14 cellular contexts compared by ENCODE assay signal in genomic region chr14:89542768-89543419, GRCh38.
DNase-seq lines count a peak whose midpoint lies in the region; ATAC-seq and TF ChIP-seq lines count a peak whose summit lies in the region.
"Had no signal": no experiment of that assay in that cellular context is flagged by ENCODE, and none has a peak within 500 bp of the region (broad histone marks: within the 10 kb centered on the region; RNA-seq: fewer than 3 reads in every experiment).

No MANE protein-coding gene starts in this region.

- 55% methylated on average over 5 of the region's 5 CpGs for WGBS in prostate gland

- no peak for TF ChIP-seq CTCF in prostate gland (IDR thresholded peaks at IDR 0.05)

- no peaks in the 10 kb centered on the region for H3K27me3 ChIP-seq in prostate gland (replicated peaks; ENCODE audit: insufficient read depth)
- H3K27me3 ChIP-seq: hepatocyte, upper lobe of right lung had no signal

- peaks cover 60% of the 10 kb centered on the region for H3K4me1 Mint-ChIP-seq in activated naive CD8-positive, alpha-beta T cell (ENCODE audit: low read depth)
- H3K4me1 Mint-ChIP-seq in activated naive CD8-positive, alpha-beta T cell treated with anti-CD3 and anti-CD28 coated beads, Interleukin-2, amount 50 U/mL, for 24 hours: peaks cover 42% of the 10 kb centered on the region
- peaks cover 38 to 55% of the 10 kb centered on the region in 2 donors for H3K4me1 Mint-ChIP-seq in effector memory CD8-positive, alpha-beta T cell (ENCODE audit: low read depth in 2 of 2)
- H3K4me1 Mint-ChIP-seq in naive thymus-derived CD8-positive, alpha-beta T cell: peaks cover 34 to 70% (median 62%) of the 10 kb centered on the region in 4 donors

- H3K36me3 ChIP-seq in prostate gland: no peaks in the 10 kb centered on the region
- H3K36me3 ChIP-seq: upper lobe of right lung had no signal

- H3K27me3 Mint-ChIP-seq in activated naive CD8-positive, alpha-beta T cell: no peaks in the 10 kb centered on the region
- H3K27me3 Mint-ChIP-seq in activated naive CD8-positive, alpha-beta T cell treated with anti-CD3 and anti-CD28 coated beads, Interleukin-2, amount 50 U/mL, for 24 hours: no peaks in the 10 kb centered on the region
- H3K27me3 Mint-ChIP-seq in effector memory CD8-positive, alpha-beta T cell: no peaks in the 10 kb centered on the region
- no peaks in the 10 kb centered on the region for H3K27me3 Mint-ChIP-seq in naive thymus-derived CD8-positive, alpha-beta T cell
- H3K27me3 Mint-ChIP-seq: activated T-cell treated with anti-CD3 and anti-CD28 coated beads, Interleukin-2, amount 50 U/mL, for 24 hours; central memory CD8-positive, alpha-beta T cell had no signal

- no peak for TF ChIP-seq POLR2A in prostate gland (IDR thresholded peaks at IDR 0.05)

- no peak overlapping the region for H3K27ac ChIP-seq in prostate gland
- H3K27ac ChIP-seq: hepatocyte, upper lobe of right lung had no signal

- intact Hi-C loops in prostate gland (cut with DNase I): no loop called here

- peaks cover 11% of the 10 kb centered on the region for H3K36me3 Mint-ChIP-seq in activated naive CD8-positive, alpha-beta T cell
- peaks cover 8% of the 10 kb centered on the region for H3K36me3 Mint-ChIP-seq in activated naive CD8-positive, alpha-beta T cell treated with anti-CD3 and anti-CD28 coated beads, Interleukin-2, amount 50 U/mL, for 24 hours (ENCODE audit: low read depth)
- peaks cover 8% of the 10 kb centered on the region for H3K36me3 Mint-ChIP-seq in effector memory CD8-positive, alpha-beta T cell (ENCODE audit: insufficient read depth)
- H3K36me3 Mint-ChIP-seq in naive thymus-derived CD8-positive, alpha-beta T cell: peaks cover 0 to 16% (median 9%) of the 10 kb centered on the region in 3 donors

- POLR2A ChIA-PET in naive thymus-derived CD8-positive, alpha-beta T cell (lab: Charles Lee): no interaction called here

- H3K4me3 Mint-ChIP-seq in activated naive CD8-positive, alpha-beta T cell: peak overlapping the region; percentile 9
- no peak overlapping the region for H3K4me3 Mint-ChIP-seq in activated naive CD8-positive, alpha-beta T cell treated with anti-CD3 and anti-CD28 coated beads, Interleukin-2, amount 50 U/mL, for 24 hours
- peak overlapping the region in 1 of 2 donors; percentile 25 for H3K4me3 Mint-ChIP-seq in effector memory CD8-positive, alpha-beta T cell
- peak overlapping the region in 6 of 10 donors; percentile 18 to 66 (median 51) for H3K4me3 Mint-ChIP-seq in naive thymus-derived CD8-positive, alpha-beta T cell
- H3K4me3 Mint-ChIP-seq: activated T-cell treated with anti-CD3 and anti-CD28 coated beads, Interleukin-2, amount 50 U/mL, for 24 hours; central memory CD8-positive, alpha-beta T cell; HFFc6 had no signal

- H3K9me3 Mint-ChIP-seq in activated naive CD8-positive, alpha-beta T cell (ENCODE audit: low read depth): no peaks in the 10 kb centered on the region
- H3K9me3 Mint-ChIP-seq in activated naive CD8-positive, alpha-beta T cell treated with anti-CD3 and anti-CD28 coated beads, Interleukin-2, amount 50 U/mL, for 24 hours: no peaks in the 10 kb centered on the region
- no peaks in the 10 kb centered on the region for H3K9me3 Mint-ChIP-seq in effector memory CD8-positive, alpha-beta T cell
- no peaks in the 10 kb centered on the region for H3K9me3 Mint-ChIP-seq in naive thymus-derived CD8-positive, alpha-beta T cell
- H3K9me3 Mint-ChIP-seq: activated T-cell treated with anti-CD3 and anti-CD28 coated beads, Interleukin-2, amount 50 U/mL, for 24 hours; central memory CD8-positive, alpha-beta T cell; HFFc6 had no signal

- no peak for ATAC-seq in activated naive CD8-positive, alpha-beta T cell treated with anti-CD3 and anti-CD28 coated beads, Interleukin-2, amount 50 U/mL, for 24 hours
- ATAC-seq in effector memory CD8-positive, alpha-beta T cell (replicated peaks): no peak
- peak; percentile 38 to 61 for ATAC-seq in naive thymus-derived CD8-positive, alpha-beta T cell
- no peak for ATAC-seq in HG03565 (IDR thresholded peaks at IDR 0.05; ENCODE audit: unreplicated experiment)
- ATAC-seq in GM19328 (IDR thresholded peaks at IDR 0.05; ENCODE audit: unreplicated experiment): no peak
- ATAC-seq: upper lobe of right lung had no signal

- H3K4me1 ChIP-seq in prostate gland (replicated peaks): no peaks in the 10 kb centered on the region
- H3K4me1 ChIP-seq: upper lobe of right lung had no signal

- H3K4me3 ChIP-seq in prostate gland: no peak overlapping the region
- H3K4me3 ChIP-seq: hepatocyte, upper lobe of right lung had no signal

- H3K27ac Mint-ChIP-seq in activated naive CD8-positive, alpha-beta T cell: peak overlapping the region; percentile 46
- no peak overlapping the region for H3K27ac Mint-ChIP-seq in activated naive CD8-positive, alpha-beta T cell treated with anti-CD3 and anti-CD28 coated beads, Interleukin-2, amount 50 U/mL, for 24 hours
- H3K27ac Mint-ChIP-seq in effector memory CD8-positive, alpha-beta T cell: peak overlapping the region; percentile 50 to 67
- peak overlapping the region; percentile 4 to 85 (median 70) for H3K27ac Mint-ChIP-seq in naive thymus-derived CD8-positive, alpha-beta T cell
- H3K27ac Mint-ChIP-seq: activated T-cell treated with anti-CD3 and anti-CD28 coated beads, Interleukin-2, amount 50 U/mL, for 24 hours; HFFc6 had no signal

- no peaks in the 10 kb centered on the region for H3K9me3 ChIP-seq in prostate gland
- H3K9me3 ChIP-seq: upper lobe of right lung had no signal

- no peak for DNase-seq in activated naive CD8-positive, alpha-beta T cell treated with anti-CD3 and anti-CD28 coated beads, Interleukin-2, amount 50 U/mL, for 24 hours
- no peak for DNase-seq in effector memory CD8-positive, alpha-beta T cell
- DNase-seq in naive thymus-derived CD8-positive, alpha-beta T cell: peak in 1 of 10 donors; percentile 8
- no peak for DNase-seq in prostate gland (ENCODE audit: low spot score)
- DNase-seq in cortex of kidney (lab: John Stamatoyannopoulos, UW): no peak
- DNase-seq: activated T-cell treated with anti-CD3 and anti-CD28 coated beads, Interleukin-2, amount 50 U/mL, for 24 hours; HFFc6; NCI-H345; upper lobe of right lung had no signal

Comparison
In these comparisons a context has a peak if more than half of its experiments do, and no peak if none do; other contexts are left out.
1. ATAC-seq: peak in naive thymus-derived CD8-positive, alpha-beta T cell (2 of 2); none in activated naive CD8-positive, alpha-beta T cell treated with anti-CD3 and anti-CD28 coated beads, Interleukin-2, amount 50 U/mL, for 24 hours (single experiment), effector memory CD8-positive, alpha-beta T cell (single experiment), HG03565 (single experiment) and GM19328 (single experiment).